Comparison of ENCODE assay signal across 8 cellular contexts in the genomic region with DNA sequence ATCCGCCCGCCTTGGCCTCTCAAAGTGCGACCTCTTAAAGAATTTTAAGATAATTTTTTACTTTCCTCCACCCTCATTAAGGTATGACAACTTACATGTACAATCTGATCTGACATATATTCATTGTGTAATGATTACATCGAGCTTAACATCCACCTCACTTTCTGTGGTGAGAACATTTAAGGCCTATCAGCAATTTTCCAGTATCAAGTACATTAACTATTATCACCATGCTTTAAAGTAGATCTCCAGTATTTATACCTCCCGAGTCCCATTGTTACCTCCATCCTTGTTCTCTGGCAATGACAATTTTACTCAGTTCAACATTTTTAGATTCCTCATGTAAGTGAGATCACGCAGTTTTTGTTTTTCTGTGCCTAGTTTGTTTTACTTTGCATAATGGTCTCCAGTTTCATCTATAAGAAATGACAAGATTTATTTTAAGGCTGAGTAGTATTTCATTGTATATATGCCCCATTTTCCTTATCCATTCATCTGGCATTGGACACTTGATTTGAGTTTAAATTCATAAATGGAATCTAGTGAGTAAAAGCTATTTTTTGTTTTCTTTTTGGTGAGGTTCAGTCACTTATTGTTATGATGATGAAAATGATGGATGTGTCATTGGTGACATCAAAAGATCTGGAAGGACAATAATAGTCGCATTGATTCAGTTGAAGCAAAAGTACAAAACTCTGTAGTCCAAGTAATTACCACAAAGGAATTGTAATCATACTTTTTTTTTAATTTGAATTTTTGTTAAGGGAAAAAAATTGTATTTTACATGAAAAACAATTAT.
DNase-seq lines count a peak whose midpoint lies in the region; ATAC-seq and TF ChIP-seq lines count a peak whose summit lies in the region.

No MANE protein-coding gene starts in this region.

- TF ChIP-seq CTCF in foreskin fibroblast (IDR thresholded peaks at IDR 0.05; ENCODE audit: low read depth, low read length) = no peak
- TF ChIP-seq CTCF in lower leg skin (IDR thresholded peaks at IDR 0.05) = no peak

- ATAC-seq in HG03097 (IDR thresholded peaks at IDR 0.05; ENCODE audit: low FRiP score, unreplicated experiment) = peak; percentile 5
- no peak for ATAC-seq in T-cell (replicated peaks in 1 of 4)
- ATAC-seq in stimulated activated effector memory CD8-positive, alpha-beta T cell treated with anti-CD3 and anti-CD28 coated beads, Interleukin-12 subunit alpha, Interleukin-12 subunit beta, amount 100 ng/mL, for 72 hours = peak; percentile 1
- ATAC-seq in GM21576 (IDR thresholded peaks at IDR 0.05; ENCODE audit: unreplicated experiment) = no peak
- ATAC-seq in GM21717 (IDR thresholded peaks at IDR 0.05; ENCODE audit: unreplicated experiment) = no peak

- peaks cover 31 to 42% (median 38%) of the 10 kb centered on the region in 3 donors for H3K4me1 Mint-ChIP-seq in CD8-positive, alpha-beta memory T cell
- peaks cover 36 to 39% (median 38%) of the 10 kb centered on the region in 3 donors for H3K4me1 Mint-ChIP-seq in T-cell
- peaks cover 31% of the 10 kb centered on the region for H3K4me1 Mint-ChIP-seq in stimulated activated effector memory CD8-positive, alpha-beta T cell treated with anti-CD3 and anti-CD28 coated beads, Interleukin-12 subunit alpha, Interleukin-12 subunit beta, amount 100 ng/mL, for 72 hours

- peak overlapping the region; percentile 91 for H3K4me3 ChIP-seq in CD8-positive, alpha-beta memory T cell (ENCODE audit: low read length)
- H3K4me3 ChIP-seq in foreskin fibroblast (ENCODE audit: low read depth in 1 of 2, low read length in 2 of 2) = peak overlapping the region; percentile 61 to 91
- H3K4me3 ChIP-seq in lower leg skin (ENCODE audit: low read depth, poor library complexity, severe bottlenecking) = no peak overlapping the region

- POLR2A ChIA-PET in CD8-positive, alpha-beta memory T cell (lab: Charles Lee) = interaction anchor here (0.7 to 6.2 kb wide), 17 partner anchors 8 to 1804 kb away, joined by 3 to 138 read pairs (median 9); a partner anchor contains a TSS
- POLR2A ChIA-PET in T-cell (lab: Charles Lee) = interaction anchor here (0.5 to 3.8 kb wide), 27 partner anchors 10 to 1797 kb away, joined by 3 to 87 read pairs (median 6); a partner anchor contains a TSS

- peaks cover 15% of the 10 kb centered on the region for H3K4me1 ChIP-seq in CD8-positive, alpha-beta memory T cell (ENCODE audit: insufficient read depth, low read length)

- H3K27ac Mint-ChIP-seq in CD8-positive, alpha-beta memory T cell = peak overlapping the region; percentile 93 to 100 (median 98)
- peak overlapping the region; percentile 89 to 96 for H3K27ac Mint-ChIP-seq in T-cell
- H3K27ac Mint-ChIP-seq in stimulated activated effector memory CD8-positive, alpha-beta T cell treated with anti-CD3 and anti-CD28 coated beads, Interleukin-12 subunit alpha, Interleukin-12 subunit beta, amount 100 ng/mL, for 72 hours = peak overlapping the region; percentile 97

- intact Hi-C loops in lower leg skin (cut with DNase I; ENCODE audit: low total_unique reads) = no loop called here

- peaks cover 0 to 2% (median 0%) of the 10 kb centered on the region in 5 donors for H3K9me3 Mint-ChIP-seq in CD8-positive, alpha-beta memory T cell
- H3K9me3 Mint-ChIP-seq in T-cell = no peaks in the 10 kb centered on the region
- H3K9me3 Mint-ChIP-seq in stimulated activated effector memory CD8-positive, alpha-beta T cell treated with anti-CD3 and anti-CD28 coated beads, Interleukin-12 subunit alpha, Interleukin-12 subunit beta, amount 100 ng/mL, for 72 hours = no peaks in the 10 kb centered on the region

- no peak for DNase-seq in CD8-positive, alpha-beta memory T cell
- DNase-seq in T-cell (no peak), foreskin fibroblast (peak in 1 of 2 donors; percentile 18), lower leg skin (ENCODE audit: low spot score in 2 of 2) (no peak)
- no peak for DNase-seq in stimulated activated effector memory CD8-positive, alpha-beta T cell treated with anti-CD3 and anti-CD28 coated beads, Interleukin-12 subunit alpha, Interleukin-12 subunit beta, amount 100 ng/mL, for 72 hours (ENCODE audit: low spot score in 2 of 2)

- H3K27me3 ChIP-seq in CD8-positive, alpha-beta memory T cell (ENCODE audit: insufficient read depth, low read length, poor library complexity, severe bottlenecking) = no peaks in the 10 kb centered on the region

- no peak for TF ChIP-seq POLR2A in lower leg skin (IDR thresholded peaks at IDR 0.05)

- peak overlapping the region; percentile 82 to 97 (median 90) for H3K4me3 Mint-ChIP-seq in CD8-positive, alpha-beta memory T cell
- peak overlapping the region; percentile 80 to 90 (median 87) for H3K4me3 Mint-ChIP-seq in T-cell
- peak overlapping the region; percentile 78 for H3K4me3 Mint-ChIP-seq in stimulated activated effector memory CD8-positive, alpha-beta T cell treated with anti-CD3 and anti-CD28 coated beads, Interleukin-12 subunit alpha, Interleukin-12 subunit beta, amount 100 ng/mL, for 72 hours

- CTCF ChIA-PET in CD8-positive, alpha-beta memory T cell (lab: Charles Lee) = interaction anchor here (0.6 to 6.0 kb wide), 12 partner anchors 9 to 1550 kb away, joined by 3 to 65 read pairs (median 11); a partner anchor contains a TSS
- CTCF ChIA-PET in T-cell (lab: Charles Lee) = interaction anchor here in 1 of 2 donors (0.6 to 4.1 kb wide), 13 partner anchors 8 to 69 kb away, joined by 3 to 41 read pairs (median 7); a partner anchor contains a TSS

- no peaks in the 10 kb centered on the region for H3K36me3 ChIP-seq in CD8-positive, alpha-beta memory T cell (ENCODE audit: insufficient read depth, low read length)

- no peaks in the 10 kb centered on the region for H3K27me3 Mint-ChIP-seq in CD8-positive, alpha-beta memory T cell
- no peaks in the 10 kb centered on the region for H3K27me3 Mint-ChIP-seq in T-cell

- H3K27ac ChIP-seq in CD8-positive, alpha-beta memory T cell (ENCODE audit: low read depth, low read length) = peak overlapping the region; percentile 96

- peaks cover 0 to 8% (median 0%) of the 10 kb centered on the region in 3 donors for H3K36me3 Mint-ChIP-seq in CD8-positive, alpha-beta memory T cell
- no peaks in the 10 kb centered on the region for H3K36me3 Mint-ChIP-seq in T-cell
- peaks cover 26% of the 10 kb centered on the region for H3K36me3 Mint-ChIP-seq in stimulated activated effector memory CD8-positive, alpha-beta T cell treated with anti-CD3 and anti-CD28 coated beads, Interleukin-12 subunit alpha, Interleukin-12 subunit beta, amount 100 ng/mL, for 72 hours

- no peaks in the 10 kb centered on the region for H3K9me3 ChIP-seq in CD8-positive, alpha-beta memory T cell (ENCODE audit: low read length)

- 48% methylated on average over 7 of the region's 7 CpGs for WGBS in lower leg skin, 2 donors

Comparison
In these comparisons a context has a peak if more than half of its experiments do, and no peak if none do; other contexts are left out.
1. ATAC-seq: peak in HG03097 (single experiment) and stimulated activated effector memory CD8-positive, alpha-beta T cell treated with anti-CD3 and anti-CD28 coated beads, Interleukin-12 subunit alpha, Interleukin-12 subunit beta, amount 100 ng/mL, for 72 hours (single experiment); none in T-cell (0 of 4), GM21576 (single experiment) and GM21717 (single experiment).
2. Peak in every context shown above with its lines, with median percentiles within 50 percentile points of each other: H3K27ac Mint-ChIP-seq and H3K4me3 Mint-ChIP-seq.